Comparison of ENCODE assay signal across 1 cellular context in the genomic region with DNA sequence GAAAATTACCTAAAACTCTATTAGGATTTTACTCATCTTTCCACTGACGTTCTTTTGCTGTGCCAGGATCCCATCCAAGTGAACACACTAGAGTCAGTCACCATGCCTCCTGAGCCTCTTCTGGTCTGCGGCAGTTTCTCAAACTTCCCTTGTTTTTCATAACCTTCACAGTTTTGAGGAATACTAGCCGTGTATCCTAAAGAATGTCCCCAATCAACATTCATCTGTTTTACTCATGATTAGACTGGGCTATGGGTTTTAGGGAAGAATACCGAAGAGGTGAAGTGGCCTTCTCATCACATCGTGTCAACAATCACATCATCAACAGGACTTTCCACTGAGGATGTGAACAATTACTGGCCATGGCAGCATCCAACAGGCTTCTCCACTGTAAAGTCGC.
TF ChIP-seq lines count a peak whose summit lies in the region.

No MANE protein-coding gene starts in this region.

TF ChIP-seq in GM12878, 131 proteins besides CTCF, POLR2A, EP300 and RAD21 (continued from another document):
- TF ChIP-seq STAT3 (IDR thresholded peaks at IDR 0.05; ENCODE audit: low read depth, low read length): no peak
- 0 out of 2 replicates have a peak, but pooled peaks have one; percentile 1 for TF ChIP-seq POLR2AphosphoS2 (IDR thresholded peaks at IDR 0.05; ENCODE audit: low read depth, low read length)
- TF ChIP-seq CHD4 (IDR thresholded peaks at IDR 0.05): no peak
- no peak for TF ChIP-seq TCF12 (IDR thresholded peaks at IDR 0.05; ENCODE audit: low read depth, low read length)
- TF ChIP-seq, protein P1, sequence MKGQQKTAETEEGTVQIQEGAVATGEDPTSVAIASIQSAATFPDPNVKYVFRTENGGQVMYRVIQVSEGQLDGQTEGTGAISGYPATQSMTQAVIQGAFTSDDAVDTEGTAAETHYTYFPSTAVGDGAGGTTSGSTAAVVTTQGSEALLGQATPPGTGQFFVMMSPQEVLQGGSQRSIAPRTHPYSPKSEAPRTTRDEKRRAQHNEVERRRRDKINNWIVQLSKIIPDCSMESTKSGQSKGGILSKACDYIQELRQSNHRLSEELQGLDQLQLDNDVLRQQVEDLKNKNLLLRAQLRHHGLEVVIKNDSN (IDR thresholded peaks at IDR 0.05; ENCODE audit: borderline replicate concordance, extremely low read length, insufficient read depth, low read depth, low read length): no peak
- no peak for TF ChIP-seq SREBF1 (IDR thresholded peaks at IDR 0.05; ENCODE audit: low read length)
- no peak for TF ChIP-seq ZBTB11 (CRISPR knock-in tag; IDR thresholded peaks at IDR 0.05)
TF ChIP-seq in GM12878: peak in this region for 1.
